Comparison of ENCODE assay signal across 30 cellular contexts in the genomic region with DNA sequence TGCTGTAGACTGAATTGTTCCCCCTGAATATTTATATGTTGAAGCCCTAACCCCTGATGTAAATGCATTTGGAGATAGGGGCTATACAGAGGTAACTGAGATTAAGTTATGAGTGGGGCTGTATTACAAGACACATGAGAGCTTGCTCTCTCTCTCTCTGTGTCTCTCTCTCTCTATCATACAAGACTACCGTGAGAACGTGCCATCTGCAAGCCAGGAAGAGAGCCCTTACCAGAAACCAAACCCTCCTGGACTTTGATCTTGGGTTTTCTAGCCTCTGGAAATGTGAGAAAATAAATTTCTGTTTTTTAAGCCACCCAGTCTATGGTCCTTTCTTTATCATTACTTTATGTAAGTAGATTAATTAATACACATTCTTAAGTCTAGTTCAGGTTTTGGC.
"Had no signal": no experiment of that assay in that cellular context is flagged by ENCODE, and none has a peak within 500 bp of the region (broad histone marks: within the 10 kb centered on the region; RNA-seq: fewer than 3 reads in every experiment).

No MANE protein-coding gene starts in this region.

- H3K36me3 ChIP-seq: esophagus muscularis mucosa, gastrocnemius medialis, heart left ventricle, WERI-Rb-1 had no signal

- DNase-seq: activated B cell treated with CpG ODN at 0.5 μM for 24 hours; activated CD4-positive, alpha-beta T cell treated with anti-CD3 and anti-CD28 coated beads for 48 hours; activated CD4-positive, alpha-beta T cell treated with anti-CD3 and anti-CD28 coated beads, Interleukin-2, amount 50 U/mL, for 1 hour; activated CD4-positive, alpha-beta T cell treated with anti-CD3 and anti-CD28 coated beads, Interleukin-2, amount 50 U/mL, for 48 hours; activated CD8-positive, alpha-beta memory T cell treated with anti-CD3 and anti-CD28 coated beads for 24 hours; activated CD8-positive, alpha-beta T cell treated with anti-CD3 and anti-CD28 coated beads for 36 hours; activated effector memory CD4-positive, alpha-beta T cell treated with Interleukin-2 at 50 U/mL for 16 hours; activated gamma-delta T cell treated with Interleukin-2 at 50 U/mL for 16 hours; activated naive CD4-positive, alpha-beta T cell treated with anti-CD3 and anti-CD28 coated beads, Interleukin-2, amount 50 U/mL, for 16 hours; activated naive CD4-positive, alpha-beta T cell treated with Interleukin-2 at 50 U/mL for 16 hours; activated T-cell treated with anti-CD3 and anti-CD28 coated beads, Interleukin-2, amount 50 U/mL, for 4 hours; amniotic stem cell; anterior cingulate cortex; caudate nucleus; cortex of kidney; dermis blood vessel endothelial cell; effector CD4-positive, alpha-beta T cell; effector memory CD8-positive, alpha-beta T cell; erythroblast; foreskin keratinocyte; gastrocnemius medialis; glutamatergic neuron; heart left ventricle; T-helper 17 cell; T1000; WERI-Rb-1 had no signal

- H3K27ac ChIP-seq: esophagus muscularis mucosa, foreskin keratinocyte, gastrocnemius medialis, heart left ventricle, WERI-Rb-1 had no signal

- ATAC-seq: activated CD4-positive, CD25-positive, alpha-beta regulatory T cell treated with anti-CD3 and anti-CD28 coated beads, Interleukin-2, amount 50 U/mL, for 24 hours; activated CD8-positive, alpha-beta T cell treated with anti-CD3 and anti-CD28 coated beads for 36 hours; activated T-cell treated with anti-CD3 and anti-CD28 coated beads, Interleukin-2, amount 50 U/mL, for 4 hours; activated T-helper 17 cell treated with anti-CD3 and anti-CD28 coated beads, Interleukin-2, amount 50 U/mL, for 72 hours; effector memory CD8-positive, alpha-beta T cell; foreskin keratinocyte; gastrocnemius medialis; heart left ventricle; T-helper 17 cell had no signal

- H3K27me3 ChIP-seq: esophagus muscularis mucosa, foreskin keratinocyte, gastrocnemius medialis, heart left ventricle had no signal

- H3K9me3 ChIP-seq: esophagus muscularis mucosa, gastrocnemius medialis had no signal

- H3K4me3 ChIP-seq: esophagus muscularis mucosa, gastrocnemius medialis, heart left ventricle had no signal

- H3K4me1 ChIP-seq: gastrocnemius medialis, heart left ventricle had no signal

- FAIRE-seq: astrocyte had no signal
